ENCODE assay signal across 21 cellular contexts in genomic region chr14:85542623-85543022, GRCh38. TPM values are rescaled to one million over a fixed set of nuclear protein-coding genes. Genes with fewer than 3 reads are reported as not detected.
"Had no signal": no experiment of that assay in that cellular context is flagged by ENCODE, and none has a peak within 500 bp of the region (broad histone marks: within the 10 kb centered on the region; RNA-seq: fewer than 3 reads in every experiment).

No MANE protein-coding gene starts in this region.

- H3K27ac ChIP-seq: epithelial cell of prostate, right atrium auricular region, spleen, testis, tibial artery had no signal

- H3K36me3 ChIP-seq: right atrium auricular region, spleen, tibial artery had no signal

- H3K4me3 ChIP-seq: lung, right atrium auricular region, spleen, testis, tibial artery had no signal

- H3K9me3 ChIP-seq: right atrium auricular region, spleen, testis, tibial artery had no signal

- ATAC-seq: esophagus mucosa; left lobe of liver; naive thymus-derived CD4-positive, alpha-beta T cell; sciatic nerve; stimulated activated memory B cell treated with anti-CD40 and anti-IgM and Interleukin-4, amounts not matched to agents 10 μg/mL and 1 μg/mL and 100 μg/mL, for 72 hours; stimulated activated naive CD8-positive, alpha-beta T cell treated with anti-CD3 and anti-CD28 coated beads, Interleukin-15, Interleukin-2, amounts not matched to agents 100 U/mL and 50 U/mL, for 24 hours had no signal

- H3K4me1 ChIP-seq: right atrium auricular region, spleen, testis, tibial artery had no signal

- H3K27me3 ChIP-seq: right atrium auricular region, spleen, testis, tibial artery had no signal

- DNase-seq: effector CD8-positive, alpha-beta T cell; endodermal cell; foreskin melanocyte; islet precursor cell; kidney glomerular epithelial cell; naive thymus-derived CD4-positive, alpha-beta T cell; nephron progenitor cell; nucleus accumbens; spleen; stimulated activated CD4-positive, alpha-beta T cell treated with anti-CD3 and anti-CD28 coated beads, Interleukin-4, amount 100 ng/mL, for 4 hours; stimulated activated naive CD8-positive, alpha-beta T cell treated with anti-CD3 and anti-CD28 coated beads, Interleukin-15, Interleukin-2, amounts not matched to agents 100 U/mL and 50 U/mL, for 24 hours; substantia nigra; testis; tibial artery had no signal

RNA-seq across cellular contexts. Expression of gene FLRT2, which starts 12.7 kb away (rescaled TPM):
- total RNA-seq: naive thymus-derived CD4-positive, alpha-beta T cell had no signal
- polyA plus RNA-seq: naive thymus-derived CD4-positive, alpha-beta T cell had no signal
